Comparison of ENCODE assay signal across 19 cellular contexts in the genomic region with DNA sequence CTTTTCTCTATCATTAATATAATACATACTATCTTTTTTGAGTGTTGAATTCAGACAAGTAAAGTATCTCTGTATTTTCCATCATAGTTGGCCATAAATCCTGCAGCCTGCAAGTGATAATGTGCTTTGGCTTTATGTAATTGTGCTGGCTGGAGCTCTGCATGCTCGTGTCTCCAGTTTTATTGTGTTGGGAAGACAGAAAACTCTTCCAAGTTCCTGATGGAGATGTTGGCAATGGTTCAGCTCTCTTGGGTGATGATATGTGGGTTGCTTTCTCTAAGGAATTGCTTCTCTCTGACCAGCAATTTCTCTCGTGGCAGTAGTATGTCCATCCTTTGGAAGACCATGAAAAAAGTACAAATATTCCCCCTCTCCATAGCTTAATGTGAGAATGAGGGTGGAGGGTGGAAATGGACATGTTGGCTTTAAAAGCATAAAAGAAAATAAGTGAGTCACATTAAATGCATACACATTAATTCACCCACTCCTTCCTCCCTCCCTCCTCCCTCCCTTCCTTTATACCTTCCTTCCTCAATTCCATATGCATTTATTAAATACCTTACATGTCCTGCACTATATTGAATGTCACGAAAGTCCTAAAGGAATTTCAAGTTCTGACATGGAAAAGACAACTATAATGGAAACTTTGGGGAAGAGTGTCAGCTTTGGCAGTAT.
DNase-seq lines count a peak whose midpoint lies in the region; ATAC-seq and TF ChIP-seq lines count a peak whose summit lies in the region.
"Had no signal": no experiment of that assay in that cellular context is flagged by ENCODE, and none has a peak within 500 bp of the region (broad histone marks: within the 10 kb centered on the region; RNA-seq: fewer than 3 reads in every experiment).

No MANE protein-coding gene starts in this region.

- ATAC-seq in HG02759 (IDR thresholded peaks at IDR 0.05; ENCODE audit: unreplicated experiment) (no peak), HG03045 (IDR thresholded peaks at IDR 0.05; ENCODE audit: unreplicated experiment) (no peak)
- ATAC-seq: sciatic nerve had no signal

- peak; percentile 82 for DNase-seq in A673 (ENCODE audit: low spot score)
- peak; percentile 64 for DNase-seq in GM03348 (ENCODE audit: low spot score)
- DNase-seq in SK-N-MC (ENCODE audit: low read depth, low spot score) = no peak
- peak; percentile 19 for DNase-seq in fibroblast of villous mesenchyme (ENCODE audit: low read depth)
- no peak for DNase-seq in T-helper 2 cell treated with Interferon-gamma antibody and Interleukin-4, amounts not matched to agents 5 μg/mL and 100 μg/mL, for 36 hours (ENCODE audit: low spot score)
- DNase-seq in HT-29 (ENCODE audit: low spot score) = no peak
- DNase-seq: activated CD4-positive, alpha-beta T cell treated with anti-CD3 and anti-CD28 coated beads, Interleukin-2, amount 10 ng/mL, durations not matched to agents 24 days and 14 days; activated naive CD4-positive, alpha-beta T cell treated with anti-CD3 and anti-CD28 coated beads, Interleukin-2, amount 10 ng/mL, durations not matched to agents 7 days and 5 days; esophagus squamous epithelium; NCI-H1436; NCI-H446 treated with DMSO at 0.1 percent for 48 hours; nucleus accumbens; stimulated activated CD4-positive, alpha-beta T cell treated with anti-CD3 and anti-CD28 coated beads, Interleukin-2, amount 100 ng/mL, for 48 hours had no signal

- TF ChIP-seq CTCF in A673 (conservative IDR thresholded peaks at IDR 0.05; ENCODE audit: low read depth, low read length) (no peak), fibroblast of villous mesenchyme (IDR thresholded peaks at IDR 0.05; ENCODE audit: insufficient read depth, low read depth, low read length) (no peak)

- CTCF ChIA-PET in A673 (lab: Charles Lee) = interaction anchor here (1.5 kb wide), 1 partner anchor 59 kb away, joined by 6 read pairs; no protein-coding TSS in a partner anchor

- no TSS peak for BruUV-seq in A673 (replicated peaks; lab: Mats Ljungman, UMichigan)

- H3K4me1 Mint-ChIP-seq in T-helper 2 cell treated with Interferon-gamma antibody and Interleukin-4, amounts not matched to agents 5 μg/mL and 100 μg/mL, for 36 hours (ENCODE audit: low read depth) = no peaks in the 10 kb centered on the region
- H3K4me1 Mint-ChIP-seq: activated CD4-positive, alpha-beta T cell treated with anti-CD3 and anti-CD28 coated beads, Interleukin-2, amount 10 ng/mL, durations not matched to agents 24 days and 14 days; activated naive CD4-positive, alpha-beta T cell treated with anti-CD3 and anti-CD28 coated beads, Interleukin-2, amount 10 ng/mL, durations not matched to agents 7 days and 5 days had no signal

- no peaks in the 10 kb centered on the region for H3K27me3 ChIP-seq in A673 (replicated peaks; ENCODE audit: insufficient read depth, low read depth, low read length, poor library complexity)

- H3K27ac Mint-ChIP-seq in T-helper 2 cell treated with Interferon-gamma antibody and Interleukin-4, amounts not matched to agents 5 μg/mL and 100 μg/mL, for 36 hours = no peak overlapping the region
- H3K27ac Mint-ChIP-seq: activated CD4-positive, alpha-beta T cell treated with anti-CD3 and anti-CD28 coated beads, Interleukin-2, amount 10 ng/mL, durations not matched to agents 24 days and 14 days; activated naive CD4-positive, alpha-beta T cell treated with anti-CD3 and anti-CD28 coated beads, Interleukin-2, amount 10 ng/mL, durations not matched to agents 7 days and 5 days had no signal

- H3K9me3 Mint-ChIP-seq in T-helper 2 cell treated with Interferon-gamma antibody and Interleukin-4, amounts not matched to agents 5 μg/mL and 100 μg/mL, for 36 hours = no peaks in the 10 kb centered on the region
- H3K9me3 Mint-ChIP-seq: activated CD4-positive, alpha-beta T cell treated with anti-CD3 and anti-CD28 coated beads, Interleukin-2, amount 10 ng/mL, durations not matched to agents 24 days and 14 days; activated naive CD4-positive, alpha-beta T cell treated with anti-CD3 and anti-CD28 coated beads, Interleukin-2, amount 10 ng/mL, durations not matched to agents 7 days and 5 days; brain had no signal

- peak overlapping the region; percentile 39 for H3K27ac ChIP-seq in A673 (ENCODE audit: low read depth, low read length, poor library complexity, severe bottlenecking)
- peak overlapping the region; percentile 86 for H3K27ac ChIP-seq in SK-N-MC
- H3K27ac ChIP-seq: esophagus squamous epithelium, thoracic aorta had no signal

- H3K4me3 ChIP-seq in A673 (ENCODE audit: low read depth, low read length, poor library complexity, severe bottlenecking) (peak overlapping the region; percentile 20), SK-N-MC (peak overlapping the region; percentile 72), fibroblast of villous mesenchyme (ENCODE audit: low read depth, low read length) (no peak overlapping the region)
- H3K4me3 ChIP-seq: dorsolateral prefrontal cortex, esophagus squamous epithelium, thoracic aorta had no signal

- peaks cover 9% of the 10 kb centered on the region for H3K27me3 Mint-ChIP-seq in T-helper 2 cell treated with Interferon-gamma antibody and Interleukin-4, amounts not matched to agents 5 μg/mL and 100 μg/mL, for 36 hours (ENCODE audit: low read depth)

- intact Hi-C loops in A673 (cut with micrococcal nuclease; ENCODE audit: unreplicated experiment) = loop anchor here (1.0 kb wide), 1 partner anchor 8 kb away; no protein-coding TSS in a partner anchor

- peaks cover 28% of the 10 kb centered on the region for H3K4me1 ChIP-seq in A673 (ENCODE audit: insufficient read depth, low read length, poor library complexity, severe bottlenecking)

- POLR2A ChIA-PET in A673 (lab: Charles Lee; ENCODE audit: low non-redundant PET) = interaction anchor here (0.6 kb wide), 1 partner anchor 63 kb away, joined by 4 read pairs; no protein-coding TSS in a partner anchor

- no peak overlapping the region for H3K4me3 Mint-ChIP-seq in T-helper 2 cell treated with Interferon-gamma antibody and Interleukin-4, amounts not matched to agents 5 μg/mL and 100 μg/mL, for 36 hours
- H3K4me3 Mint-ChIP-seq: activated CD4-positive, alpha-beta T cell treated with anti-CD3 and anti-CD28 coated beads, Interleukin-2, amount 10 ng/mL, durations not matched to agents 24 days and 14 days; activated naive CD4-positive, alpha-beta T cell treated with anti-CD3 and anti-CD28 coated beads, Interleukin-2, amount 10 ng/mL, durations not matched to agents 7 days and 5 days had no signal

- no peaks in the 10 kb centered on the region for H3K36me3 ChIP-seq in A673 (ENCODE audit: insufficient read depth, low read length, poor library complexity, severe bottlenecking)
- no peaks in the 10 kb centered on the region for H3K36me3 ChIP-seq in SK-N-MC (ENCODE audit: insufficient read depth, low read length)
- H3K36me3 ChIP-seq: esophagus squamous epithelium, thoracic aorta had no signal

- H3K36me3 Mint-ChIP-seq in T-helper 2 cell treated with Interferon-gamma antibody and Interleukin-4, amounts not matched to agents 5 μg/mL and 100 μg/mL, for 36 hours (ENCODE audit: low read depth) = no peaks in the 10 kb centered on the region
- H3K36me3 Mint-ChIP-seq: activated naive CD4-positive, alpha-beta T cell treated with anti-CD3 and anti-CD28 coated beads, Interleukin-2, amount 10 ng/mL, durations not matched to agents 7 days and 5 days; brain had no signal

- H3K9me3 ChIP-seq in A673 (ENCODE audit: low read depth, low read length, poor library complexity, severe bottlenecking) (no peaks in the 10 kb centered on the region), SK-N-MC (ENCODE audit: low read depth, low read length) (no peaks in the 10 kb centered on the region)
- H3K9me3 ChIP-seq: esophagus squamous epithelium, thoracic aorta had no signal

- no peak overlapping the region for H3K9ac ChIP-seq in SK-N-MC (ENCODE audit: insufficient read length)

Comparison
In these comparisons a context has a peak if more than half of its experiments do, and no peak if none do; other contexts are left out.
1. DNase-seq: peak in A673 (single experiment), GM03348 (single experiment) and fibroblast of villous mesenchyme (single experiment); none in SK-N-MC (single experiment), T-helper 2 cell treated with Interferon-gamma antibody and Interleukin-4, amounts not matched to agents 5 μg/mL and 100 μg/mL, for 36 hours (single experiment) and HT-29 (single experiment).